ENCODE assay signal across 21 cellular contexts in the genomic region with DNA sequence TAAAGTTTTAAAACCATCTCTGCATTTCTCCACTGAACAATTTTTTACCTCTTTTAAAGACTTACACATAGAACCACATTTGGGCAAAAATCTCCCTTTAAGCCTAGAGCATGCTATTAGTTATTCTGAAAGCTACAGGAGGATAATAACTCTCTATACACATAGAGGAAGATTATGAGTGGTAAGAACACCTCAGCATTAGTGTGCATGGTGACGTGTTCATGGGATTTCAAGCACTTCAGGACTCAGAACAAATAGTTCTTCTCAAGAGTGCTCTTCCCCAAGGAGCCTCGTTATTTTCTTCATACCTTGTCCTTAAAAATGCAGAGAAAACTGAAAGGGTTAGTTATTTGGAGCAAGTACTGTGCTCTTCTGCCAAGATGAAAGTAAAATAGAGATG.
DNase-seq lines count a peak whose midpoint lies in the region; ATAC-seq and TF ChIP-seq lines count a peak whose summit lies in the region.
"Had no signal": no experiment of that assay in that cellular context is flagged by ENCODE, and none has a peak within 500 bp of the region (broad histone marks: within the 10 kb centered on the region; RNA-seq: fewer than 3 reads in every experiment).

No MANE protein-coding gene starts in this region.

- no peak overlapping the region for H3K9ac ChIP-seq in smooth muscle cell (ENCODE audit: low read depth)

- H3K27me3 ChIP-seq in brain microvascular endothelial cell (replicated peaks) = no peaks in the 10 kb centered on the region
- H3K27me3 ChIP-seq in smooth muscle cell (ENCODE audit: low read depth) = no peaks in the 10 kb centered on the region
- H3K27me3 ChIP-seq: Peyer's patch had no signal

- no peaks in the 10 kb centered on the region for H3K27me3 Mint-ChIP-seq in activated naive CD8-positive, alpha-beta T cell treated with anti-CD3 and anti-CD28 coated beads, Interleukin-2, amount 50 U/mL, for 24 hours
- H3K27me3 Mint-ChIP-seq: B cell had no signal

- TF ChIP-seq CTCF in brain microvascular endothelial cell (IDR thresholded peaks at IDR 0.05; ENCODE audit: low read depth, low read length, missing control alignments) (no peak), smooth muscle cell (IDR thresholded peaks at IDR 0.05; ENCODE audit: borderline replicate concordance, insufficient read depth, poor library complexity, severe bottlenecking) (no peak), RWPE1 (conservative IDR thresholded peaks at IDR 0.05; ENCODE audit: low read depth) (no peak)

- H3F3A ChIP-seq in smooth muscle cell (ENCODE audit: low read depth) = no peaks in the 10 kb centered on the region

- no peaks in the 10 kb centered on the region for H3K4me1 ChIP-seq in smooth muscle cell (ENCODE audit: low read depth)
- H3K4me1 ChIP-seq: Peyer's patch had no signal

- no peak for ATAC-seq in activated naive CD8-positive, alpha-beta T cell treated with anti-CD3 and anti-CD28 coated beads, Interleukin-2, amount 50 U/mL, for 24 hours
- ATAC-seq: HepG2, K562 had no signal

- in situ Hi-C loops in brain microvascular endothelial cell (cut with HindIII; ENCODE audit: low pct_ligation_motif_present, low sequenced_read_pairs) = no loop called here

- H3K79me2 ChIP-seq in smooth muscle cell (ENCODE audit: low read depth) = no peaks in the 10 kb centered on the region

- 88% methylated on average over 2 of the region's 2 CpGs for WGBS in smooth muscle cell (ENCODE audit: low lambda C conversion rate)

- no peaks in the 10 kb centered on the region for H3K9me3 Mint-ChIP-seq in activated naive CD8-positive, alpha-beta T cell treated with anti-CD3 and anti-CD28 coated beads, Interleukin-2, amount 50 U/mL, for 24 hours

- DNase-seq in EL (peak; percentile 34), LHCN-M2 (ENCODE audit: low read depth) (peak; percentile 0), brain microvascular endothelial cell (peak; percentile 14), smooth muscle cell (lab: John Stamatoyannopoulos, UW; ENCODE audit: unreplicated experiment) (no peak), RWPE1 (ENCODE audit: low spot score) (no peak)
- DNase-seq in activated CD8-positive, alpha-beta memory T cell treated with anti-CD3 and anti-CD28 coated beads, Interleukin-2, amount 50 U/mL, for 48 hours = no peak
- DNase-seq in activated naive CD8-positive, alpha-beta T cell treated with anti-CD3 and anti-CD28 coated beads, Interleukin-2, amount 50 U/mL, for 24 hours = no peak
- DNase-seq: H7, HFFc6, NCI-H1092 treated with DMSO at 0.1 percent for 48 hours, NCI-H1436 treated with DMSO at 0.1 percent for 48 hours, NCI-H1930, NCI-H345, NCI-H524 treated with DMSO at 0.1 percent for 48 hours, NCI-H82, Peyer's patch, Right ventricle myocardium superior had no signal

- H3K4me1 Mint-ChIP-seq in activated naive CD8-positive, alpha-beta T cell treated with anti-CD3 and anti-CD28 coated beads, Interleukin-2, amount 50 U/mL, for 24 hours = no peaks in the 10 kb centered on the region
- H3K4me1 Mint-ChIP-seq: B cell, CD14-positive monocyte had no signal

- H3K9me3 ChIP-seq in smooth muscle cell (replicated peaks; ENCODE audit: low read depth) = no peaks in the 10 kb centered on the region
- H3K9me3 ChIP-seq: Peyer's patch had no signal

- CTCF ChIA-PET in RWPE1 (lab: Yijun Ruan, JAX) = no interaction called here

- H3K36me3 ChIP-seq in brain microvascular endothelial cell (replicated peaks) (no peaks in the 10 kb centered on the region), smooth muscle cell (ENCODE audit: low read depth) (no peaks in the 10 kb centered on the region)
- H3K36me3 ChIP-seq: Peyer's patch had no signal

- H3K4me3 ChIP-seq in brain microvascular endothelial cell (ENCODE audit: low read depth, low read length) (no peak overlapping the region), smooth muscle cell (no peak overlapping the region)
- H3K4me3 ChIP-seq: K562, Peyer's patch had no signal

- H2AFZ ChIP-seq in smooth muscle cell (ENCODE audit: low read depth) = peak overlapping the region; percentile 36

- no peaks in the 10 kb centered on the region for H4K20me1 ChIP-seq in smooth muscle cell (ENCODE audit: low read depth)

- POLR2A ChIA-PET in RWPE1 (lab: Yijun Ruan, JAX; ENCODE audit: low non-redundant PET) = no interaction called here

- H3K4me2 ChIP-seq in smooth muscle cell = no peak overlapping the region

- H3K36me3 Mint-ChIP-seq in activated naive CD8-positive, alpha-beta T cell treated with anti-CD3 and anti-CD28 coated beads, Interleukin-2, amount 50 U/mL, for 24 hours (ENCODE audit: low read depth) = no peaks in the 10 kb centered on the region
- H3K36me3 Mint-ChIP-seq: CD14-positive monocyte had no signal

- no peak overlapping the region for H3K27ac ChIP-seq in brain microvascular endothelial cell
- H3K27ac ChIP-seq in smooth muscle cell (ENCODE audit: low read depth) = no peak overlapping the region
- H3K27ac ChIP-seq in RWPE1 = no peak overlapping the region
- H3K27ac ChIP-seq: Peyer's patch had no signal

- no peak overlapping the region for H3K4me3 Mint-ChIP-seq in activated naive CD8-positive, alpha-beta T cell treated with anti-CD3 and anti-CD28 coated beads, Interleukin-2, amount 50 U/mL, for 24 hours
- H3K4me3 Mint-ChIP-seq: B cell, CD14-positive monocyte, HFFc6 had no signal

- no peak overlapping the region for H3K27ac Mint-ChIP-seq in activated naive CD8-positive, alpha-beta T cell treated with anti-CD3 and anti-CD28 coated beads, Interleukin-2, amount 50 U/mL, for 24 hours
- H3K27ac Mint-ChIP-seq: B cell, CD14-positive monocyte, HFFc6 had no signal

Comparison
In these comparisons a context has a peak if more than half of its experiments do, and no peak if none do; other contexts are left out.
1. DNase-seq: peak in EL (single experiment), LHCN-M2 (single experiment) and brain microvascular endothelial cell (single experiment); none in smooth muscle cell (single experiment), activated CD8-positive, alpha-beta memory T cell treated with anti-CD3 and anti-CD28 coated beads, Interleukin-2, amount 50 U/mL, for 48 hours (single experiment), activated naive CD8-positive, alpha-beta T cell treated with anti-CD3 and anti-CD28 coated beads, Interleukin-2, amount 50 U/mL, for 24 hours (single experiment) and RWPE1 (single experiment).